Comparison of ENCODE assay signal across 20 cellular contexts in the genomic region with DNA sequence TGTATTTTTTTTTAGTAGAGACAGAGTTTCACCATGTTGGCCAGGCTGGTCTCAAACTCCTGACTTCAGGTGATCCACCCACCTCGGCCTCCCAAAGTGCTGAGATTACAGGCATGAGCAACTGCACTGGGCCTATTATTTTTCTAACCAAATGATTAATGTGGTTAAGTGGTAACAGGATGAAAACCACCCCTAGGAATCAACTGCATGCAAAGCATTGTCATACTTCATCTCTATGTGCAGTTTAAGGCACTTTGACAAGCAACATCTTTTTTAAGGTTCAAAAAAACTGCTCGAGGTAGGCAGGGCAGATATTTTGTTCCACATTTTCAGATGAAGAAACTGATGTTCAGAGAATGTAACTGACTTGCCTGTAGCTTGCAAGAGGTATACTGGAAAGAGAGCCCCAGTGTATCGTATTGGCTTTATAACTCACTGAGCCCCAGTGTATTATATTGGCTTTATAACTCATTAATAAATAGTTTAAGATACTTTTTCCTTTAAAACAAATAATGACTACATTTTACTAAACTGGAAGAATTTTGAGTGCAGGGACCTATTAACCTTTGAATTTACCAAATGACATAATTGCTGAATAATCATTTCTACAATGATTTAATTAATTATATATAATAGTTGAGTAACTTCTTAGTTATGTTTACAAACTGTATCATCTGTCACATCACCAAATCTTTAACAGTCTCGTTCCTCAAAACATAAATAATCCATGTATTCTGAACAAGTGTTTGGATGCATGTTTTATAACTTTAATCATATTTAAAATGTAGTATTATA. TPM values are rescaled to one million over a fixed set of nuclear protein-coding genes. Genes with fewer than 3 reads are reported as not detected.
A peak's percentile ranks its signal among the peaks of the same experiment; 100 is the strongest.
DNase-seq lines count a peak whose midpoint lies in the region; ATAC-seq and TF ChIP-seq lines count a peak whose summit lies in the region.
"Had no signal": no experiment of that assay in that cellular context is flagged by ENCODE, and none has a peak within 500 bp of the region (broad histone marks: within the 10 kb centered on the region; RNA-seq: fewer than 3 reads in every experiment).

No MANE protein-coding gene starts in this region.

- peaks cover 27% of the 10 kb centered on the region for H3F3A ChIP-seq in SK-N-SH (replicated peaks; ENCODE audit: insufficient read depth)

- no peak overlapping the region for H3K4me3 ChIP-seq in SK-N-SH (ENCODE audit: low read depth in 2 of 2, low read length in 1 of 2)
- no peak overlapping the region for H3K4me3 ChIP-seq in Panc1 (ENCODE audit: low read depth in 2 of 2, low read length in 2 of 2)
- no peak overlapping the region for H3K4me3 ChIP-seq in choroid plexus epithelial cell (ENCODE audit: low read depth, low read length)
- H3K4me3 ChIP-seq: adrenal gland, coronary artery, left ventricle myocardium inferior had no signal

- BruUV-seq in Panc1 (replicated peaks; lab: Mats Ljungman, UMichigan), result no TSS peak

- TF ChIP-seq RAD21 in SK-N-SH (IDR thresholded peaks at IDR 0.05; ENCODE audit: low read length), result no peak

- H4K20me1 ChIP-seq in SK-N-SH (ENCODE audit: insufficient read depth), result no peaks in the 10 kb centered on the region

- CTCF ChIA-PET in SK-N-SH (lab: Yijun Ruan, JAX), result interaction anchor here (0.8 kb wide), 1 partner anchor 13 kb away, joined by 3 read pairs; no protein-coding TSS in a partner anchor
- CTCF ChIA-PET in Panc1 (lab: Charles Lee), result no interaction called here

- H3K36me3 ChIP-seq in SK-N-SH (replicated peaks in 1 of 2; ENCODE audit: control insufficient read depth in 1 of 2, insufficient read depth in 2 of 2, low read length in 1 of 2) (peaks cover 3 to 13% of the 10 kb centered on the region in 2 experiments), Panc1 (ENCODE audit: control insufficient read depth, insufficient read depth, low read length) (peaks cover 8% of the 10 kb centered on the region; the same call in 1 of the 2 replicates)
- H3K36me3 ChIP-seq: adrenal gland, left ventricle myocardium inferior had no signal

- H3K4me1 ChIP-seq in SK-N-SH (ENCODE audit: control insufficient read depth in 1 of 2, insufficient read depth in 2 of 2, low read depth in 1 of 2, low read length in 1 of 2) (peaks cover 2 to 42% of the 10 kb centered on the region in 2 experiments; a peak in 2 of 4 replicates), Panc1 (ENCODE audit: control insufficient read depth, insufficient read depth, low read length) (peaks cover 27% of the 10 kb centered on the region)
- H3K4me1 ChIP-seq: adrenal gland, left ventricle myocardium inferior had no signal

- no peak for TF ChIP-seq CTCF in SK-N-SH (IDR thresholded peaks at IDR 0.05)
- no peak for TF ChIP-seq CTCF in Panc1 (IDR thresholded peaks at IDR 0.05)
- TF ChIP-seq CTCF in choroid plexus epithelial cell (conservative IDR thresholded peaks at IDR 0.05; ENCODE audit: low read depth, low read length), result no peak

- TF ChIP-seq EP300 in SK-N-SH (IDR thresholded peaks at IDR 0.05; ENCODE audit: borderline replicate concordance in 1 of 2, low read depth in 1 of 2, low read length in 1 of 2), result no peak

- H3K27ac ChIP-seq in SK-N-SH (ENCODE audit: low read depth in 2 of 2, low read length in 1 of 2) (peak overlapping the region; percentile 74 to 88; a peak in 3 of 4 replicates), Panc1 (ENCODE audit: low read length) (peak overlapping the region; percentile 74; the same call in 1 of the 2 replicates)
- H3K27ac ChIP-seq: 22Rv1, adrenal gland, left ventricle myocardium inferior had no signal

- no peaks in the 10 kb centered on the region for H3K9me2 ChIP-seq in SK-N-SH

- in situ Hi-C loops in Panc1 (cut with HindIII; ENCODE audit: low pct_unique_long_range_greater_than_20kb, low sequenced_read_pairs), result no loop called here

- H3K9me3 ChIP-seq in SK-N-SH (no peaks in the 10 kb centered on the region), Panc1 (ENCODE audit: control insufficient read depth, insufficient read depth, low read depth, low read length) (no peaks in the 10 kb centered on the region)
- H3K9me3 ChIP-seq: adrenal gland, left ventricle myocardium inferior had no signal

- POLR2A ChIA-PET in SK-N-SH (lab: Yijun Ruan, JAX), result no interaction called here
- POLR2A ChIA-PET in Panc1 (lab: Charles Lee), result no interaction called here

- peak overlapping the region; percentile 21; the same call in 1 of the 2 replicates for H3K4me2 ChIP-seq in SK-N-SH

- H3K79me2 ChIP-seq in SK-N-SH (ENCODE audit: insufficient read depth), result no peaks in the 10 kb centered on the region; the same call in 1 of the 2 replicates

- H3K27me3 ChIP-seq in SK-N-SH (ENCODE audit: insufficient read depth) (no peaks in the 10 kb centered on the region), Panc1 (ENCODE audit: control insufficient read depth, insufficient read depth, low read length) (no peaks in the 10 kb centered on the region)
- H3K27me3 ChIP-seq: adrenal gland had no signal

- peak overlapping the region; percentile 26; the same call in 1 of the 2 replicates for H3K9ac ChIP-seq in SK-N-SH

- ATAC-seq in SK-N-SH treated with all-trans-retinoic acid at 6 μM for 48 hours (no peak; the same call in 2 of the 3 replicates), Panc1 (no peak)

- WGBS in SK-N-SH (ENCODE audit: low lambda C conversion rate), result 78% methylated on average over 4 of the region's 4 CpGs

- intact Hi-C loops in Panc1 (cut with micrococcal nuclease; ENCODE audit: unreplicated experiment), result no loop called here

- DNase-seq in SK-N-SH, result no peak
- DNase-seq in Panc1 (ENCODE audit: low read depth, low spot score), result no peak
- peak; percentile 15 for DNase-seq in choroid plexus epithelial cell (ENCODE audit: low read depth)
- peak; percentile 49 for DNase-seq in renal cortical epithelial cell (ENCODE audit: low read depth)
- DNase-seq in epidermal melanocyte (ENCODE audit: insufficient read length, low spot score), result no peak
- no peak for DNase-seq in iPS-NIHi11 (ENCODE audit: low spot score)
- no peak for DNase-seq in NCI-H82 treated with DMSO at 0.1 percent for 48 hours (lab: John Stamatoyannopoulos, UW; ENCODE audit: unreplicated experiment)
- DNase-seq: activated CD4-positive, alpha-beta T cell treated with anti-CD3 and anti-CD28 coated beads, Interleukin-2, amount 10 ng/mL, durations not matched to agents 24 days and 14 days; activated T-cell treated with anti-CD3 and anti-CD28 coated beads, Interleukin-2, amount 50 U/mL, for 48 hours; adrenal gland; hypothalamus; left ventricle myocardium inferior; naive B cell; NCI-H2029 treated with DMSO at 0.1 percent for 48 hours; NCI-H69; stimulated activated CD4-positive, alpha-beta T cell treated with anti-CD3 and anti-CD28 coated beads, Interleukin-15, amount 100 ng/mL, for 24 hours; T-helper 9 cell had no signal

- H2AFZ ChIP-seq in SK-N-SH (ENCODE audit: low read depth), result no peak overlapping the region

TF ChIP-seq in SK-N-SH, 30 proteins besides CTCF, POLR2A, EP300 and RAD21:
- TF ChIP-seq, protein P1, sequence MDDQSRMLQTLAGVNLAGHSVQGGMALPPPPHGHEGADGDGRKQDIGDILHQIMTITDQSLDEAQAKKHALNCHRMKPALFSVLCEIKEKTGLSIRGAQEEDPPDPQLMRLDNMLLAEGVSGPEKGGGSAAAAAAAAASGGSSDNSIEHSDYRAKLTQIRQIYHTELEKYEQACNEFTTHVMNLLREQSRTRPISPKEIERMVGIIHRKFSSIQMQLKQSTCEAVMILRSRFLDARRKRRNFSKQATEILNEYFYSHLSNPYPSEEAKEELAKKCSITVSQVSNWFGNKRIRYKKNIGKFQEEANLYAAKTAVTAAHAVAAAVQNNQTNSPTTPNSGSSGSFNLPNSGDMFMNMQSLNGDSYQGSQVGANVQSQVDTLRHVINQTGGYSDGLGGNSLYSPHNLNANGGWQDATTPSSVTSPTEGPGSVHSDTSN (IDR thresholded peaks at IDR 0.05), result peak; percentile 42
- TF ChIP-seq TCF12 (IDR thresholded peaks at IDR 0.05) (peak; percentile 23; the same call in 1 of the 2 replicates), RXRA (IDR thresholded peaks at IDR 0.05; ENCODE audit: borderline replicate concordance, low read depth) (no peak)

TF ChIP-seq in SK-N-SH treated with all-trans-retinoic acid at 6 μM for 48 hours, 23 proteins besides CTCF, POLR2A, EP300 and RAD21:
- TF ChIP-seq, protein P2, sequence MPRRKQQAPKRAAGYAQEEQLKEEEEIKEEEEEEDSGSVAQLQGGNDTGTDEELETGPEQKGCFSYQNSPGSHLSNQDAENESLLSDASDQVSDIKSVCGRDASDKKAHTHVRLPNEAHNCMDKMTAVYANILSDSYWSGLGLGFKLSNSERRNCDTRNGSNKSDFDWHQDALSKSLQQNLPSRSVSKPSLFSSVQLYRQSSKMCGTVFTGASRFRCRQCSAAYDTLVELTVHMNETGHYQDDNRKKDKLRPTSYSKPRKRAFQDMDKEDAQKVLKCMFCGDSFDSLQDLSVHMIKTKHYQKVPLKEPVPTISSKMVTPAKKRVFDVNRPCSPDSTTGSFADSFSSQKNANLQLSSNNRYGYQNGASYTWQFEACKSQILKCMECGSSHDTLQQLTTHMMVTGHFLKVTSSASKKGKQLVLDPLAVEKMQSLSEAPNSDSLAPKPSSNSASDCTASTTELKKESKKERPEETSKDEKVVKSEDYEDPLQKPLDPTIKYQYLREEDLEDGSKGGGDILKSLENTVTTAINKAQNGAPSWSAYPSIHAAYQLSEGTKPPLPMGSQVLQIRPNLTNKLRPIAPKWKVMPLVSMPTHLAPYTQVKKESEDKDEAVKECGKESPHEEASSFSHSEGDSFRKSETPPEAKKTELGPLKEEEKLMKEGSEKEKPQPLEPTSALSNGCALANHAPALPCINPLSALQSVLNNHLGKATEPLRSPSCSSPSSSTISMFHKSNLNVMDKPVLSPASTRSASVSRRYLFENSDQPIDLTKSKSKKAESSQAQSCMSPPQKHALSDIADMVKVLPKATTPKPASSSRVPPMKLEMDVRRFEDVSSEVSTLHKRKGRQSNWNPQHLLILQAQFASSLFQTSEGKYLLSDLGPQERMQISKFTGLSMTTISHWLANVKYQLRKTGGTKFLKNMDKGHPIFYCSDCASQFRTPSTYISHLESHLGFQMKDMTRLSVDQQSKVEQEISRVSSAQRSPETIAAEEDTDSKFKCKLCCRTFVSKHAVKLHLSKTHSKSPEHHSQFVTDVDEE (CRISPR knock-in tag; IDR thresholded peaks at IDR 0.05), result no peak
- TF ChIP-seq ZFP30 (CRISPR knock-in tag; IDR thresholded peaks at IDR 0.05), result no peak

RNA-seq across cellular contexts. Expression of a gene that starts 38.1 kb away (rescaled TPM):
- polyA plus RNA-seq in SK-N-SH (2012; rRNA removed), result 1.4 and 1.5 TPM in 2 replicates
- 2.0 and 2.6 TPM in 2 replicates for polyA plus RNA-seq in SK-N-SH (2012; cell fraction: cytosol; rRNA removed)
- 1.1 and 2.8 TPM in 2 replicates for polyA plus RNA-seq in SK-N-SH (2012; cell fraction: nucleus; rRNA removed)
- total RNA-seq in Panc1 (2021; ENCODE audit: unreplicated experiment) (21.3 TPM), renal cortical epithelial cell (3.4 and 4.7 TPM in 2 replicates)
- polyA plus RNA-seq in Panc1 (2012; ENCODE audit: insufficient read length), result 4.0 TPM
- total RNA-seq: left ventricle myocardium inferior had no signal

Comparison
In these comparisons a context has a peak if more than half of its experiments do, and no peak if none do; other contexts are left out.
1. DNase-seq: peak in choroid plexus epithelial cell (single experiment) and renal cortical epithelial cell (single experiment); none in SK-N-SH (single experiment), Panc1 (single experiment), epidermal melanocyte (single experiment), iPS-NIHi11 (single experiment) and NCI-H82 treated with DMSO at 0.1 percent for 48 hours (single experiment).